ENCODE assay signal across 1 cellular context in the genomic region with DNA sequence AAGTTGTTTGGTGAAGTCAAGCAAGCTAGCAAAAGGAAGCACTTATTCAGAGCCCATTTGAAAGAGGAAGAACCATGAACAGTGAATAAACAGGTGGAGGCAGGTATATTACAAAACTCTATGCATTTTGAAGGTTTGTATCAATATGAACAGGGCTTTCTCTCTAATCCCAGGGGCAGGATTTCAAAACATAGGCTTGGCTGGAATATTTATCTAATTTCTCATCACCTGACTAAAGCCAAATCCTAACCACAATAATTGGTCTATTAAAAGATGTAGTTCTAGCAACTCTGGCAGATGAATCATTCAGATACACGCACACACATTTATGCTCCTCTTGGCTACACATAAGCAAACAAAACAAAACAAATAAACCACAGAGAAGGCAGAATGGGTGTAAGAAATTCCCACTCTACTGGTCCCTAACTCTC.
A peak's percentile ranks its signal among the peaks of the same experiment; 100 is the strongest.
TF ChIP-seq lines count a peak whose summit lies in the region.

No MANE protein-coding gene starts in this region.

TF ChIP-seq in A549, 52 proteins besides CTCF, POLR2A, EP300 and RAD21:
- TF ChIP-seq, protein P1, sequence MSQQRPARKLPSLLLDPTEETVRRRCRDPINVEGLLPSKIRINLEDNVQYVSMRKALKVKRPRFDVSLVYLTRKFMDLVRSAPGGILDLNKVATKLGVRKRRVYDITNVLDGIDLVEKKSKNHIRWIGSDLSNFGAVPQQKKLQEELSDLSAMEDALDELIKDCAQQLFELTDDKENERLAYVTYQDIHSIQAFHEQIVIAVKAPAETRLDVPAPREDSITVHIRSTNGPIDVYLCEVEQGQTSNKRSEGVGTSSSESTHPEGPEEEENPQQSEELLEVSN (IDR thresholded peaks at IDR 0.05; ENCODE audit: borderline replicate concordance, low read depth): no peak
- peak; percentile 26; the same call in 1 of the 2 replicates for TF ChIP-seq JUNB (IDR thresholded peaks at IDR 0.05)
- TF ChIP-seq MYC (IDR thresholded peaks at IDR 0.05; ENCODE audit: borderline replicate concordance, low read length): no peak
